ENCODE assay signal across 15 cellular contexts in genomic region chr3:134665243-134665642, GRCh38. TPM values are rescaled to one million over a fixed set of nuclear protein-coding genes. Genes with fewer than 3 reads are reported as not detected.
"Had no signal": no experiment of that assay in that cellular context is flagged by ENCODE, and none has a peak within 500 bp of the region (broad histone marks: within the 10 kb centered on the region; RNA-seq: fewer than 3 reads in every experiment).

No MANE protein-coding gene starts in this region.

- H3K4me1 ChIP-seq: pancreas, spleen had no signal

- H3K27me3 ChIP-seq: neutrophil, pancreas had no signal

- H3K9me3 ChIP-seq: neutrophil, pancreas, thoracic aorta had no signal

- DNase-seq: activated CD4-positive, alpha-beta memory T cell treated with anti-CD3 and anti-CD28 coated beads for 36 hours; activated CD4-positive, alpha-beta T cell treated with anti-CD3 and anti-CD28 coated beads for 4 hours; activated CD8-positive, alpha-beta memory T cell treated with anti-CD3 and anti-CD28 coated beads, Interleukin-2, amount 10 ng/mL, durations not matched to agents 7 days and 5 days; activated naive CD8-positive, alpha-beta T cell treated with anti-CD3 and anti-CD28 coated beads, Interleukin-2, amount 10 ng/mL, durations not matched to agents 7 days and 5 days; amygdala; cortex of kidney; natural killer cell; pancreas; spleen; stimulated activated naive B cell treated with anti-CD40 and anti-IgM and Interleukin-4, amounts not matched to agents 10 μg/mL and 1 μg/mL and 100 μg/mL, for 72 hours had no signal

- H3K27ac ChIP-seq: neutrophil, pancreas, spleen had no signal

- H3K36me3 ChIP-seq: neutrophil, pancreas, spleen, thoracic aorta had no signal

- ATAC-seq: activated CD8-positive, alpha-beta memory T cell treated with anti-CD3 and anti-CD28 coated beads, Interleukin-2, amount 10 ng/mL, durations not matched to agents 7 days and 5 days; natural killer cell; pancreas; stimulated activated naive B cell treated with anti-CD40 and anti-IgM and Interleukin-4, amounts not matched to agents 10 μg/mL and 1 μg/mL and 100 μg/mL, for 72 hours had no signal

- H3K4me3 ChIP-seq: pancreas, spleen, thoracic aorta had no signal

RNA-seq across cellular contexts. Expression of gene KY, which starts 14.4 kb away (rescaled TPM):
- total RNA-seq: activated CD4-positive, alpha-beta memory T cell treated with anti-CD3 and anti-CD28 coated beads for 36 hours; activated CD8-positive, alpha-beta memory T cell treated with anti-CD3 and anti-CD28 coated beads, Interleukin-2, amount 10 ng/mL, durations not matched to agents 7 days and 5 days; activated naive CD8-positive, alpha-beta T cell treated with anti-CD3 and anti-CD28 coated beads, Interleukin-2, amount 10 ng/mL, durations not matched to agents 7 days and 5 days; mesenteric fat pad; pulmonary artery endothelial cell; T-helper 2 cell treated with Interferon-gamma antibody and Interleukin-4, amounts not matched to agents 100 ng/mL and 5 ng/mL, for 36 hours had no signal
